Comparison of ENCODE assay signal across 18 cellular contexts in the genomic region with DNA sequence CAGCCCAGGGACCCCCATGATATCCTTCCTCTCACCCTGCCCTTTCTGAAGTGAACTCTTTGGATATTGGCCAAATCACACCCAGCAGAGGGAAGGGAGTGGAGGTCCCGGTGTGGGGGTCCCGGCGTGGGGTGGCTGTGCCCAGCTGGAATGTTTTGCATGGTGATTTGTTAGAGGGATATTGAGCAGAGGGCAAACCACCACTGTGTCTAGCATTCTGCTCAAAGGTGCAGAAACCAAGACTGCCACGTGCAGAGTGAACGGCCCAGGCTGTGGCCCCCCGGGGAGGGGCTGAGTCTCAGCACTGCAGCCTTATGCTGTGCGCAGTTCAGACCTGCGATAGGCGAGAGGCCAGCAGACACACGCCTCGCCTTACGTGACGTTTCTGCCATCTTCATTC. TPM values are rescaled to one million over a fixed set of nuclear protein-coding genes. Genes with fewer than 3 reads are reported as not detected.
DNase-seq lines count a peak whose midpoint lies in the region; ATAC-seq and TF ChIP-seq lines count a peak whose summit lies in the region.
"Had no signal": no experiment of that assay in that cellular context is flagged by ENCODE, and none has a peak within 500 bp of the region (broad histone marks: within the 10 kb centered on the region; RNA-seq: fewer than 3 reads in every experiment).

No MANE protein-coding gene starts in this region.

- 92% methylated on average over 7 of the region's 13 CpGs; no CpG with 5 or more reads in 1 of the 2 experiments for WGBS in IMR-90 (ENCODE audit: extremely low coverage in 2 of 2, insufficient read length in 1 of 2), 2 experiments

- H4K5ac ChIP-seq in IMR-90 (ENCODE audit: low read depth, low read length), result peak overlapping the region; percentile 30; the same call in 1 of the 2 replicates

- H4K8ac ChIP-seq in IMR-90 (ENCODE audit: low read depth in 2 of 2, low read length in 2 of 2), result peak overlapping the region in 1 of 2 experiments; percentile 26; a peak in 1 of 4 replicates

- intact Hi-C loops in IMR-90 (cut with micrococcal nuclease), result loop anchor here (10.0 kb wide), 1 partner anchor 227 kb away; no protein-coding TSS in a partner anchor

- H2AK9ac ChIP-seq in IMR-90 (replicated peaks; ENCODE audit: low read depth, low read length, poor library complexity), result peak overlapping the region; percentile 77

- H3K4me1 Mint-ChIP-seq in natural killer cell treated with Interleukin-12 subunit alpha and Interleukin-12 subunit beta and Interleukin-15 and Interleukin-18, amount 100 ng/mL, for 72 hours (ENCODE audit: low read depth in 2 of 2), result peaks cover 38 to 65% of the 10 kb centered on the region in 2 donors
- H3K4me1 Mint-ChIP-seq in T-helper 2 cell treated with Interferon-gamma antibody and Interleukin-4, amounts not matched to agents 5 μg/mL and 100 μg/mL, for 36 hours (ENCODE audit: low read depth), result peaks cover 20% of the 10 kb centered on the region

- TF ChIP-seq CTCF in AG04450 (IDR thresholded peaks at IDR 0.05; ENCODE audit: low read depth, low read length), result no peak
- TF ChIP-seq CTCF in IMR-90 (conservative IDR thresholded peaks at IDR 0.05; ENCODE audit: low read depth, low read length), result no peak
- TF ChIP-seq CTCF in brain microvascular endothelial cell (IDR thresholded peaks at IDR 0.05; ENCODE audit: low read depth, low read length, missing control alignments), result no peak

- CTCF ChIA-PET in AG04450 (lab: Charles Lee) (interaction anchor here (1.4 kb wide), 1 partner anchor 17 kb away, joined by 3 read pairs; no protein-coding TSS in a partner anchor), IMR-90 (lab: Yijun Ruan, JAX) (interaction anchor here (0.9 kb wide), 1 partner anchor 224 kb away, joined by 3 read pairs; no protein-coding TSS in a partner anchor)

- POLR2A ChIA-PET in AG04450 (lab: Yijun Ruan, JAX), result no interaction called here
- POLR2A ChIA-PET in IMR-90 (lab: Charles Lee; ENCODE audit: unreplicated experiment), result no interaction called here

- H3K14ac ChIP-seq in IMR-90 (replicated peaks; ENCODE audit: low read depth, low read length), result peak overlapping the region; percentile 46; the same call in 1 of the 2 replicates

- H2AK5ac ChIP-seq in IMR-90 (ENCODE audit: low read depth, low read length), result peak overlapping the region; percentile 52

- DNase-seq in AG04450 (ENCODE audit: low read depth, low spot score), result no peak
- no peak for DNase-seq in IMR-90
- no peak for DNase-seq in brain microvascular endothelial cell
- DNase-seq in natural killer cell treated with Interleukin-12 subunit alpha and Interleukin-12 subunit beta and Interleukin-15 and Interleukin-18, amount 100 ng/mL, for 72 hours (ENCODE audit: low spot score), result no peak
- DNase-seq in cortex of kidney (lab: John Stamatoyannopoulos, UW), result no peak
- no peak for DNase-seq in T-helper 2 cell treated with Interferon-gamma antibody and Interleukin-4, amounts not matched to agents 5 μg/mL and 100 μg/mL, for 36 hours (ENCODE audit: low spot score)
- no peak for DNase-seq in OCI-M1 (lab: John Stamatoyannopoulos, UW)
- no peak for DNase-seq in HuH-7.5 (ENCODE audit: low spot score)
- DNase-seq: glutamatergic neuron, MM.1S, NCI-H146, testis had no signal

- H3K27me3 Mint-ChIP-seq in natural killer cell treated with Interleukin-12 subunit alpha and Interleukin-12 subunit beta and Interleukin-15 and Interleukin-18, amount 100 ng/mL, for 72 hours, result no peaks in the 10 kb centered on the region
- no peaks in the 10 kb centered on the region for H3K27me3 Mint-ChIP-seq in T-helper 2 cell treated with Interferon-gamma antibody and Interleukin-4, amounts not matched to agents 5 μg/mL and 100 μg/mL, for 36 hours (ENCODE audit: low read depth)
- H3K27me3 Mint-ChIP-seq: activated naive CD8-positive, alpha-beta T cell treated with anti-CD3 and anti-CD28 coated beads, Interleukin-2, amount 50 U/mL, for 24 hours; IgD-negative memory B cell; naive thymus-derived CD4-positive, alpha-beta T cell had no signal

- H3K18ac ChIP-seq in IMR-90 (ENCODE audit: low read depth, low read length), result peak overlapping the region; percentile 7

- no peaks in the 10 kb centered on the region for H3K36me3 ChIP-seq in IMR-90 (ENCODE audit: control insufficient read depth, insufficient read depth, low read length)
- no peaks in the 10 kb centered on the region for H3K36me3 ChIP-seq in brain microvascular endothelial cell (replicated peaks)

- H3K4ac ChIP-seq in IMR-90 (ENCODE audit: low read depth, low read length), result peak overlapping the region; percentile 76

- no peak overlapping the region for H3K4me2 ChIP-seq in IMR-90 (ENCODE audit: low read depth, low read length)

- peaks cover 3% of the 10 kb centered on the region for H3K9me3 Mint-ChIP-seq in natural killer cell treated with Interleukin-12 subunit alpha and Interleukin-12 subunit beta and Interleukin-15 and Interleukin-18, amount 100 ng/mL, for 72 hours
- H3K9me3 Mint-ChIP-seq in T-helper 2 cell treated with Interferon-gamma antibody and Interleukin-4, amounts not matched to agents 5 μg/mL and 100 μg/mL, for 36 hours, result no peaks in the 10 kb centered on the region
- H3K9me3 Mint-ChIP-seq: activated naive CD8-positive, alpha-beta T cell treated with anti-CD3 and anti-CD28 coated beads, Interleukin-2, amount 50 U/mL, for 24 hours; IgD-negative memory B cell; stimulated activated effector memory CD8-positive, alpha-beta T cell treated with anti-CD3 and anti-CD28 coated beads, Interleukin-12 subunit alpha, Interleukin-12 subunit beta, amount 100 ng/mL, for 72 hours; WTC11 had no signal

- peak overlapping the region; percentile 72 for H3K4me3 Mint-ChIP-seq in natural killer cell treated with Interleukin-12 subunit alpha and Interleukin-12 subunit beta and Interleukin-15 and Interleukin-18, amount 100 ng/mL, for 72 hours
- no peak overlapping the region for H3K4me3 Mint-ChIP-seq in T-helper 2 cell treated with Interferon-gamma antibody and Interleukin-4, amounts not matched to agents 5 μg/mL and 100 μg/mL, for 36 hours
- H3K4me3 Mint-ChIP-seq: WTC11 had no signal

- H3K9ac ChIP-seq in IMR-90 (ENCODE audit: low read depth, low read length), result no peak overlapping the region

- peaks cover 5% of the 10 kb centered on the region; the same call in 1 of the 2 replicates for H3K9me3 ChIP-seq in AG04450 (ENCODE audit: control insufficient read depth, insufficient read depth, low read length)
- H3K9me3 ChIP-seq in IMR-90 (ENCODE audit: control insufficient read depth, insufficient read depth, low read length), result no peaks in the 10 kb centered on the region
- H3K9me3 ChIP-seq: body of pancreas, testis had no signal

- peak overlapping the region; percentile 76 for H4K91ac ChIP-seq in IMR-90 (ENCODE audit: insufficient read depth, low read depth, low read length)

- no peak for ATAC-seq in IMR-90 (ENCODE audit: low read depth)
- no peak for ATAC-seq in natural killer cell treated with Interleukin-12 subunit alpha and Interleukin-12 subunit beta and Interleukin-15 and Interleukin-18, amount 100 ng/mL, for 72 hours
- ATAC-seq: WTC11 had no signal

- H4K20me1 ChIP-seq in IMR-90 (ENCODE audit: insufficient read depth, low read length), result no peaks in the 10 kb centered on the region

- in situ Hi-C loops in IMR-90 (cut with MboI; ENCODE audit: low sequenced_read_pairs), result no loop called here
- in situ Hi-C loops in brain microvascular endothelial cell (cut with HindIII; ENCODE audit: low pct_ligation_motif_present, low sequenced_read_pairs), result no loop called here

- no peak overlapping the region for H3K56ac ChIP-seq in IMR-90 (ENCODE audit: extremely low read depth, insufficient read depth, low read length)

- peak overlapping the region; percentile 66 for H2BK120ac ChIP-seq in IMR-90 (ENCODE audit: low read depth, low read length)

- no peak for TF ChIP-seq RAD21 in IMR-90 (IDR thresholded peaks at IDR 0.05; ENCODE audit: low read length)

- peaks cover 7% of the 10 kb centered on the region for H3K9me1 ChIP-seq in IMR-90 (ENCODE audit: insufficient read depth, low read length)

- peak overlapping the region; percentile 49; the same call in 2 of the 3 replicates for H2BK15ac ChIP-seq in IMR-90 (ENCODE audit: low read depth, low read length)

- H3K23ac ChIP-seq in IMR-90 (ENCODE audit: low read depth, low read length), result no peak overlapping the region

- BruUV-seq in IMR-90 (replicated peaks; lab: Mats Ljungman, UMichigan), result no TSS peak

- dilution Hi-C loops in IMR-90 (cut with HindIII; ENCODE audit: low sequenced_read_pairs, unreplicated experiment), result no loop called here

- H3K27me3 ChIP-seq in AG04450 (ENCODE audit: control insufficient read depth, insufficient read depth, low read length) (no peaks in the 10 kb centered on the region), IMR-90 (ENCODE audit: control insufficient read depth, insufficient read depth, low read length) (no peaks in the 10 kb centered on the region), brain microvascular endothelial cell (replicated peaks) (no peaks in the 10 kb centered on the region)
- H3K27me3 ChIP-seq: body of pancreas, testis had no signal

- H3K36me3 Mint-ChIP-seq in natural killer cell treated with Interleukin-12 subunit alpha and Interleukin-12 subunit beta and Interleukin-15 and Interleukin-18, amount 100 ng/mL, for 72 hours, result no peaks in the 10 kb centered on the region
- H3K36me3 Mint-ChIP-seq in T-helper 2 cell treated with Interferon-gamma antibody and Interleukin-4, amounts not matched to agents 5 μg/mL and 100 μg/mL, for 36 hours (ENCODE audit: low read depth), result peaks cover 20% of the 10 kb centered on the region
- H3K36me3 Mint-ChIP-seq: WTC11 had no signal

- H3K4me3 ChIP-seq in AG04450 (ENCODE audit: low read depth, low read length) (no peak overlapping the region), IMR-90 (ENCODE audit: insufficient read depth, low read depth, low read length) (no peak overlapping the region), brain microvascular endothelial cell (ENCODE audit: low read depth, low read length) (no peak overlapping the region)
- H3K4me3 ChIP-seq: body of pancreas, testis had no signal

- TF ChIP-seq POLR2A in IMR-90 (IDR thresholded peaks at IDR 0.05; ENCODE audit: low read depth, low read length), result no peak

- peak overlapping the region; percentile 48 for H2AFZ ChIP-seq in IMR-90 (replicated peaks; ENCODE audit: low read length, poor library complexity)

- peak overlapping the region; percentile 81 for H3K27ac ChIP-seq in AG04450 (ENCODE audit: low read depth, low read length)
- H3K27ac ChIP-seq in IMR-90 (ENCODE audit: insufficient read depth, low read length), result peak overlapping the region; percentile 5
- H3K27ac ChIP-seq in brain microvascular endothelial cell, result peak overlapping the region; percentile 28
- H3K27ac ChIP-seq: testis had no signal

- H3K4me1 ChIP-seq in IMR-90 (ENCODE audit: control insufficient read depth, insufficient read depth, low read length), result peaks cover 14% of the 10 kb centered on the region
- H3K4me1 ChIP-seq: testis had no signal

- H3K79me1 ChIP-seq in IMR-90 (ENCODE audit: low read depth in 1 of 2, low read length in 2 of 2), result no peaks in the 10 kb centered on the region

- 0 out of 2 replicates have a peak overlapping the region, but pooled peaks have one; percentile 21 for H2BK20ac ChIP-seq in IMR-90 (ENCODE audit: low read depth, low read length)

- H3K27ac Mint-ChIP-seq in natural killer cell treated with Interleukin-12 subunit alpha and Interleukin-12 subunit beta and Interleukin-15 and Interleukin-18, amount 100 ng/mL, for 72 hours, result peak overlapping the region; percentile 76 to 90
- H3K27ac Mint-ChIP-seq in T-helper 2 cell treated with Interferon-gamma antibody and Interleukin-4, amounts not matched to agents 5 μg/mL and 100 μg/mL, for 36 hours, result no peak overlapping the region
- H3K27ac Mint-ChIP-seq: WTC11 had no signal

- H2BK5ac ChIP-seq in IMR-90 (ENCODE audit: low read depth, low read length, poor library complexity, severe bottlenecking), result peak overlapping the region; percentile 10

RNA-seq across cellular contexts. Expression of gene BID, which starts 7.9 kb away (rescaled TPM):
- 65.3 and 88.5 TPM in 2 replicates for polyA plus RNA-seq in AG04450 (2011; rRNA removed)
- 40.2 and 48.6 TPM in 2 replicates for polyA minus RNA-seq in AG04450 (2011; rRNA and poly(A)+ RNA removed)
- 59.4 and 69.5 TPM in 2 replicates for total RNA-seq in IMR-90 (2012; rRNA removed)
- polyA plus RNA-seq in IMR-90 (2012; rRNA removed), result 240 and 272 TPM in 2 replicates
- polyA plus RNA-seq in IMR-90 (2012; cell fraction: cytosol; rRNA removed), result 79.6 and 204 TPM in 2 replicates
- 82.1 and 146 TPM in 2 replicates for polyA plus RNA-seq in IMR-90 (2012; cell fraction: nucleus; rRNA removed; ENCODE audit: low replicate concordance)
- total RNA-seq in natural killer cell treated with Interleukin-12 subunit alpha and Interleukin-12 subunit beta and Interleukin-15 and Interleukin-18, amount 100 ng/mL, for 72 hours, result 10 to 100 TPM; 32.0 to 59.3 TPM

Comparison
In these comparisons a context has a peak if more than half of its experiments do, and no peak if none do; other contexts are left out.
1. H3K27ac ChIP-seq: peak in every context shown above with its lines; median percentile 81 in AG04450; 28 in brain microvascular endothelial cell; 5 in IMR-90.